Comparison of ENCODE assay signal across 19 cellular contexts in the genomic region with DNA sequence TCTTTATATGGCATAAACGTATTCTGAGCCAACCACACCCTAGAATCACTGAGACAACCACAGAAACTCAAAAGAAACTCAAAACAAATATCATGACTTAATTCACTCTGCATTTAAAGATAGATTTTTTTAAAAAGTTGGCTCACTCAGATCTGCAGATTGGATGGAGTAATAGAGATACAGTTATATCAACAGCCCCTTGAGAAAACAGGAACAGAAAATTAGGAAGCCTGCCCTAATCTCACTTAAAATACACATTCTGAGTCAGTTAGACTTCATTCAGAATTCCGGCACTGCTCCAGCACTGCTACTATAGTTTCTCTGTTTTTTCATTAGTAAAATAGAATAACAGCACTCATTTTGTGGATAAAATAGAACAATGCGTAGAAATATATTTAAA.
A peak's percentile ranks its signal among the peaks of the same experiment; 100 is the strongest.
DNase-seq lines count a peak whose midpoint lies in the region; ATAC-seq and TF ChIP-seq lines count a peak whose summit lies in the region.
"Had no signal": no experiment of that assay in that cellular context is flagged by ENCODE, and none has a peak within 500 bp of the region (broad histone marks: within the 10 kb centered on the region; RNA-seq: fewer than 3 reads in every experiment).

No MANE protein-coding gene starts in this region.

- no peaks in the 10 kb centered on the region for H3K27me3 Mint-ChIP-seq in activated CD8-positive, alpha-beta T cell treated with anti-CD3 and anti-CD28 coated beads, Interleukin-2, amount 10 ng/mL, durations not matched to agents 7 days and 5 days (ENCODE audit: low read depth)
- H3K27me3 Mint-ChIP-seq: activated CD4-positive, alpha-beta T cell treated with anti-CD3 and anti-CD28 coated beads for 36 hours had no signal

- ATAC-seq in HG02870 (IDR thresholded peaks at IDR 0.05; ENCODE audit: unreplicated experiment), result peak; percentile 72
- ATAC-seq in upper lobe of right lung, result no peak
- ATAC-seq in activated CD8-positive, alpha-beta T cell treated with anti-CD3 and anti-CD28 coated beads, Interleukin-2, amount 10 ng/mL, durations not matched to agents 7 days and 5 days, result no peak
- ATAC-seq: activated CD4-positive, alpha-beta T cell treated with anti-CD3 and anti-CD28 coated beads for 36 hours; naive thymus-derived CD8-positive, alpha-beta T cell had no signal

- intact Hi-C loops in upper lobe of right lung (cut with DNase I), result no loop called here

- CTCF ChIA-PET in activated CD8-positive, alpha-beta T cell treated with anti-CD3 and anti-CD28 coated beads, Interleukin-2, amount 10 ng/mL, durations not matched to agents 7 days and 5 days (lab: Charles Lee), result no interaction called here

- no peaks in the 10 kb centered on the region for H3K36me3 ChIP-seq in upper lobe of right lung
- H3K36me3 ChIP-seq: thoracic aorta had no signal

- no peaks in the 10 kb centered on the region for H3K4me1 ChIP-seq in upper lobe of right lung

- no peak overlapping the region for H3K27ac Mint-ChIP-seq in activated CD8-positive, alpha-beta T cell treated with anti-CD3 and anti-CD28 coated beads, Interleukin-2, amount 10 ng/mL, durations not matched to agents 7 days and 5 days
- H3K27ac Mint-ChIP-seq: activated CD4-positive, alpha-beta T cell treated with anti-CD3 and anti-CD28 coated beads for 36 hours; activated naive CD4-positive, alpha-beta T cell treated with anti-CD3 and anti-CD28 coated beads for 36 hours; brain; CD4-positive, alpha-beta memory T cell; naive thymus-derived CD8-positive, alpha-beta T cell had no signal

- TF ChIP-seq CTCF in GM12865 (IDR thresholded peaks at IDR 0.05; ENCODE audit: insufficient read depth, low read depth, low read length, missing control alignments), result no peak
- TF ChIP-seq CTCF in upper lobe of right lung (IDR thresholded peaks at IDR 0.05), result no peak

- H3K9me3 Mint-ChIP-seq in activated CD8-positive, alpha-beta T cell treated with anti-CD3 and anti-CD28 coated beads, Interleukin-2, amount 10 ng/mL, durations not matched to agents 7 days and 5 days (ENCODE audit: insufficient read depth), result no peaks in the 10 kb centered on the region
- H3K9me3 Mint-ChIP-seq: activated naive CD4-positive, alpha-beta T cell treated with anti-CD3 and anti-CD28 coated beads for 36 hours; brain; CD4-positive, alpha-beta memory T cell; naive thymus-derived CD8-positive, alpha-beta T cell had no signal

- H3K27ac ChIP-seq in upper lobe of right lung, result no peak overlapping the region
- H3K27ac ChIP-seq: thoracic aorta had no signal

- POLR2A ChIA-PET in activated CD8-positive, alpha-beta T cell treated with anti-CD3 and anti-CD28 coated beads, Interleukin-2, amount 10 ng/mL, durations not matched to agents 7 days and 5 days (lab: Charles Lee), result no interaction called here

- H3K4me1 Mint-ChIP-seq in activated CD8-positive, alpha-beta T cell treated with anti-CD3 and anti-CD28 coated beads, Interleukin-2, amount 10 ng/mL, durations not matched to agents 7 days and 5 days (ENCODE audit: low read depth), result no peaks in the 10 kb centered on the region
- H3K4me1 Mint-ChIP-seq: activated CD4-positive, alpha-beta T cell treated with anti-CD3 and anti-CD28 coated beads for 36 hours; CD4-positive, alpha-beta memory T cell; naive thymus-derived CD8-positive, alpha-beta T cell had no signal

- no peaks in the 10 kb centered on the region for H3K27me3 ChIP-seq in upper lobe of right lung

- no peaks in the 10 kb centered on the region for H3K36me3 Mint-ChIP-seq in activated CD8-positive, alpha-beta T cell treated with anti-CD3 and anti-CD28 coated beads, Interleukin-2, amount 10 ng/mL, durations not matched to agents 7 days and 5 days (ENCODE audit: low read depth)
- H3K36me3 Mint-ChIP-seq: brain; CD4-positive, alpha-beta memory T cell; naive thymus-derived CD8-positive, alpha-beta T cell had no signal

- no peak overlapping the region for H3K4me3 Mint-ChIP-seq in activated CD8-positive, alpha-beta T cell treated with anti-CD3 and anti-CD28 coated beads, Interleukin-2, amount 10 ng/mL, durations not matched to agents 7 days and 5 days
- H3K4me3 Mint-ChIP-seq: activated CD4-positive, alpha-beta T cell treated with anti-CD3 and anti-CD28 coated beads for 36 hours; activated naive CD4-positive, alpha-beta T cell treated with anti-CD3 and anti-CD28 coated beads for 36 hours; brain; CD4-positive, alpha-beta memory T cell; naive thymus-derived CD8-positive, alpha-beta T cell had no signal

- H3K4me3 ChIP-seq in GM12865 (ENCODE audit: low read depth, low read length) (no peak overlapping the region), upper lobe of right lung (no peak overlapping the region)
- H3K4me3 ChIP-seq: lung, thoracic aorta had no signal

- DNase-seq in GM12865 (ENCODE audit: low read depth) (peak; percentile 38), NOMO-1 treated with dmso at 0.1 percent for 144 hours (lab: John Stamatoyannopoulos, UW; ENCODE audit: unreplicated experiment) (peak; percentile 60), dedifferentiated amniotic fluid mesenchymal stem cell (ENCODE audit: extremely low spot score) (peak; percentile 41), upper lobe of right lung (no peak), NCI-H69 (lab: John Stamatoyannopoulos, UW) (no peak), AG20443 (ENCODE audit: low spot score) (no peak)
- DNase-seq in activated CD8-positive, alpha-beta T cell treated with anti-CD3 and anti-CD28 coated beads, Interleukin-2, amount 10 ng/mL, durations not matched to agents 7 days and 5 days, result no peak
- DNase-seq: activated CD4-positive, alpha-beta T cell treated with anti-CD3 and anti-CD28 coated beads for 36 hours; activated CD8-positive, alpha-beta memory T cell treated with anti-CD3 and anti-CD28 coated beads, Interleukin-2, amount 50 U/mL, for 48 hours; activated naive CD4-positive, alpha-beta T cell treated with anti-CD3 and anti-CD28 coated beads for 36 hours; CD4-positive, alpha-beta memory T cell; KG1; naive thymus-derived CD8-positive, alpha-beta T cell; NCI-H1436 treated with DMSO at 0.1 percent for 48 hours; NCI-H446 treated with DMSO at 0.1 percent for 48 hours had no signal

- H3K9me3 ChIP-seq in upper lobe of right lung, result no peaks in the 10 kb centered on the region
- H3K9me3 ChIP-seq: thoracic aorta had no signal

Comparison
In these comparisons a context has a peak if more than half of its experiments do, and no peak if none do; other contexts are left out.
1. DNase-seq: peak in GM12865 (single experiment), NOMO-1 treated with dmso at 0.1 percent for 144 hours (single experiment) and dedifferentiated amniotic fluid mesenchymal stem cell (single experiment); none in upper lobe of right lung (single experiment), activated CD8-positive, alpha-beta T cell treated with anti-CD3 and anti-CD28 coated beads, Interleukin-2, amount 10 ng/mL, durations not matched to agents 7 days and 5 days (single experiment), NCI-H69 (single experiment) and AG20443 (single experiment).